Comparison of ENCODE assay signal across 14 cellular contexts in the genomic region with DNA sequence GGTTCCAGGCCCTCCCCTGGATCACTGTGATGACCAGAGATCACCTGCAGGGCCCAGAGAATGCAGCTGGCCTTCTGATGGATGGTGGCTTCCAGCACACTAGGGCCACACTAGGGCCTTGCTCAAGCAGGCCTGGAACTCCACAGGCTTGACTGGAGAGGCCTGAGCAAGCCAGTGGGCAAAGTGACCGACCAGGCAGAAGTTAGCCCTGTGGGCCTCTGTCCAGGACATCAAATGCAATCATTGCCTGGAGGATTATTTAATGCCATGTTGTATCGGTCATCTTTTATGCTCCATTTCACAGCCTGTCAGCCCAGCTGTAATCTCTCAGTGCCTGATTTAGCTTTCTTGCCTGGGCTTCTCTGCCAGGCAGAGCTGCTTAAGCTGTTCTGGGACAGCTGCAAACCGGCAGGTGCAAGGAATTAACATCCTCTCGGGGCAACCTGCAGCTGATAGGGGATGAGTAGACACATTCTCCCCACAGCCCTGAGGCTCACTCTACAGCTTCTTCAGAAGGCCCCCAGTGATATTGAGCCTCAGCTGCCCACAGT. TPM values are rescaled to one million over a fixed set of nuclear protein-coding genes. Genes with fewer than 3 reads are reported as not detected.
A peak's percentile ranks its signal among the peaks of the same experiment; 100 is the strongest.
DNase-seq lines count a peak whose midpoint lies in the region; ATAC-seq and TF ChIP-seq lines count a peak whose summit lies in the region.
"Had no signal": no experiment of that assay in that cellular context is flagged by ENCODE, and none has a peak within 500 bp of the region (broad histone marks: within the 10 kb centered on the region; RNA-seq: fewer than 3 reads in every experiment).

No MANE protein-coding gene starts in this region.

- H3K4me3 ChIP-seq in spleen, result no peak overlapping the region
- H3K4me3 ChIP-seq: HAP-1 had no signal

- H3K36me3 Mint-ChIP-seq in glutamatergic neuron (ENCODE audit: unreplicated experiment), result no peaks in the 10 kb centered on the region

- TF ChIP-seq CTCF in spleen (IDR thresholded peaks at IDR 0.05 in 8 of 11, conservative IDR thresholded peaks at IDR 0.05 in 3 of 11), result no peak
- TF ChIP-seq CTCF in glutamatergic neuron (IDR thresholded peaks at IDR 0.05; ENCODE audit: partially characterized antibody, unreplicated experiment), result no peak

- peaks cover 16% of the 10 kb centered on the region for H3K4me1 Mint-ChIP-seq in glutamatergic neuron (ENCODE audit: low read depth, unreplicated experiment)

- peaks cover 4% of the 10 kb centered on the region for H3K27me3 Mint-ChIP-seq in glutamatergic neuron (ENCODE audit: unreplicated experiment)

- H3K9me3 Mint-ChIP-seq in glutamatergic neuron (ENCODE audit: unreplicated experiment), result no peaks in the 10 kb centered on the region

- peak; percentile 11 for DNase-seq in DMS79 treated with DMSO at 0.1 percent for 48 hours (lab: John Stamatoyannopoulos, UW)
- no peak for DNase-seq in DMS79 (lab: John Stamatoyannopoulos, UW)
- DNase-seq in SHP77 (lab: John Stamatoyannopoulos, UW), result peak; percentile 81 to 88
- peak; percentile 27 for DNase-seq in glomerular visceral epithelial cell (ENCODE audit: extremely low spot score)
- DNase-seq in spleen, result peak; percentile 53
- no peak for DNase-seq in activated CD4-positive, alpha-beta T cell treated with anti-CD3 and anti-CD28 coated beads, Interleukin-2, amount 50 U/mL, for 4 hours
- no peak for DNase-seq in glutamatergic neuron
- DNase-seq: activated effector memory CD4-positive, alpha-beta T cell treated with anti-CD3 and anti-CD28 coated beads, Interleukin-2, amount 50 U/mL, for 16 hours; Calu3; NCI-H2029; PC-3 had no signal

- H3K27me3 ChIP-seq in spleen (replicated peaks in 1 of 7), result no peaks in the 10 kb centered on the region

- intact Hi-C loops in spleen (cut with DNase I; ENCODE audit: low total_unique reads), result loop anchor here (10.0 kb wide), 1 partner anchor 136 kb away; no protein-coding TSS in a partner anchor

- no peak for ATAC-seq in HG03342 (IDR thresholded peaks at IDR 0.05; ENCODE audit: unreplicated experiment)
- ATAC-seq: PC-3 had no signal

- H3K27ac Mint-ChIP-seq in glutamatergic neuron (ENCODE audit: unreplicated experiment), result no peak overlapping the region

- TF ChIP-seq POLR2A in spleen (IDR thresholded peaks at IDR 0.05), result no peak

- no peaks in the 10 kb centered on the region for H3K9me3 ChIP-seq in spleen
- H3K9me3 ChIP-seq: HAP-1 had no signal

- 84 to 94% (median 90%) methylated on average over 4 of the region's 4 CpGs for WGBS in spleen, 5 donors

- no peak overlapping the region for H3K27ac ChIP-seq in spleen
- H3K27ac ChIP-seq: 22Rv1 had no signal

- peaks cover 0 to 21% (median 2%) of the 10 kb centered on the region in 6 donors for H3K4me1 ChIP-seq in spleen
- H3K4me1 ChIP-seq: HAP-1 had no signal

- no peak overlapping the region for H3K4me3 Mint-ChIP-seq in glutamatergic neuron (ENCODE audit: unreplicated experiment)

- peaks cover 0 to 21% (median 4%) of the 10 kb centered on the region in 6 donors for H3K36me3 ChIP-seq in spleen

RNA-seq across cellular contexts. Expression of a gene that starts 17.7 kb away (rescaled TPM):
- total RNA-seq in spleen (10 to 100 TPM; 23.2 to 43.9 (median 31.6) TPM), glutamatergic neuron (ENCODE audit: unreplicated experiment) (5.2 TPM)
- 10 to 100 TPM; 49.9 to 59.4 (median 56.5) TPM for polyA plus RNA-seq in spleen

RNA-seq across cellular contexts. Expression of a gene that starts 35.7 kb away (rescaled TPM):
- total RNA-seq in spleen (10 to 100 TPM in 4 of 7 donors, 1 to 10 TPM in 3; 8.1 to 12.8 (median 10.7) TPM), glutamatergic neuron (ENCODE audit: unreplicated experiment) (25.8 TPM)
- 1 to 10 TPM; 6.5 to 8.2 (median 6.8) TPM for polyA plus RNA-seq in spleen

Comparison
In these comparisons a context has a peak if more than half of its experiments do, and no peak if none do; other contexts are left out.
1. DNase-seq: peak in DMS79 treated with DMSO at 0.1 percent for 48 hours (single experiment), SHP77 (2 of 2), glomerular visceral epithelial cell (single experiment) and spleen (single experiment); none in DMS79 (single experiment), activated CD4-positive, alpha-beta T cell treated with anti-CD3 and anti-CD28 coated beads, Interleukin-2, amount 50 U/mL, for 4 hours (0 of 2) and glutamatergic neuron (single experiment).